ENCODE assay signal across 26 cellular contexts in the genomic region with DNA sequence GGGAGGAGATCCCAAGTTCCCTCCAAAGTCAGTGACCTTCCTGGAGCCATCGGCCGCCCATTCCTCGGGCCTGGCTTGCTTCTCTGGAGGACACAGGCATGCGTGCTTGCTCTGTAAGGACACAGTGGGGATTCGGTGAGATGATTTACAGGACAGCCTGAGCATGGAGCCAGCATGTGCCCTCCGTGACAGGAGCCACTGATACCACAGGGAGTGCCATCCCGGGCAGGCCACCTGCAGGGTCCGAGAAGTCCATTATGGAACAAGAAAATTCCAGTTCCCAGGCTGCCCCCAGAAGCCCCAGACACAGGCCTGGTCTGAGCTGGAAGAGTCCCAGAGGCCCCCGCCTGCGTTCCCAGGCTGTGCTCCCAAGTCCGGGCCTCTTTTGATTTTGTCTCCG. TPM values are rescaled to one million over a fixed set of nuclear protein-coding genes. Genes with fewer than 3 reads are reported as not detected.
"Had no signal": no experiment of that assay in that cellular context is flagged by ENCODE, and none has a peak within 500 bp of the region (broad histone marks: within the 10 kb centered on the region; RNA-seq: fewer than 3 reads in every experiment).

No MANE protein-coding gene starts in this region.

- H3K4me3 ChIP-seq: K562, Peyer's patch, SJSA1 had no signal

- DNase-seq: activated CD4-positive, alpha-beta T cell treated with anti-CD3 and anti-CD28 coated beads for 4 hours; activated CD4-positive, alpha-beta T cell treated with anti-CD3 and anti-CD28 coated beads, Interleukin-2, amount 50 U/mL, for 4 hours; activated CD8-positive, alpha-beta memory T cell treated with anti-CD3 and anti-CD28 coated beads, Interleukin-2, amount 10 ng/mL, durations not matched to agents 7 days and 5 days; activated gamma-delta T cell; activated naive CD4-positive, alpha-beta T cell treated with anti-CD3 and anti-CD28 coated beads for 36 hours; activated T-cell treated with anti-CD3 and anti-CD28 coated beads, Interleukin-2, amount 50 U/mL, for 24 hours; amygdala; Karpas-422; NCI-H1105 treated with DMSO at 0.1 percent for 48 hours; NCI-H1436 treated with DMSO at 0.1 percent for 48 hours; NCI-H187; NCI-H2081; NCI-H510A treated with DMSO at 0.1 percent for 48 hours; NCI-H69; Peyer's patch; SHP77; SW 1271 had no signal

- H3K27ac ChIP-seq: brain microvascular endothelial cell, Peyer's patch, RWPE1, SJSA1 had no signal

- H3K9me3 ChIP-seq: Peyer's patch, SJSA1 had no signal

- H3K9me3 Mint-ChIP-seq: activated naive CD4-positive, alpha-beta T cell treated with anti-CD3 and anti-CD28 coated beads for 36 hours; activated T-cell treated with anti-CD3 and anti-CD28 coated beads, Interleukin-2, amount 50 U/mL, for 24 hours; activated T-helper 1 cell treated with anti-CD3 and anti-CD28 coated beads, Interleukin-12 subunit alpha, Interleukin-12 subunit beta, Interleukin-2, Interleukin-4 antibody, amounts not matched to agents 30 ng/mL and 10 ng/mL and 1 ng/mL, durations not matched to agents 14 hours and 24 hours and 36 hours; T-helper 1 cell treated with Interleukin-12 subunit alpha and Interleukin-12 subunit beta and Interleukin-4 antibody, amounts not matched to agents 30 μg/mL and 1 μg/mL, for 36 hours had no signal

- H3K36me3 ChIP-seq: brain microvascular endothelial cell, Peyer's patch, SJSA1 had no signal

- H3K4me3 Mint-ChIP-seq: activated CD8-positive, alpha-beta memory T cell treated with anti-CD3 and anti-CD28 coated beads, Interleukin-2, amount 10 ng/mL, durations not matched to agents 7 days and 5 days; activated naive CD4-positive, alpha-beta T cell treated with anti-CD3 and anti-CD28 coated beads for 36 hours; activated naive CD8-positive, alpha-beta T cell; activated T-cell treated with anti-CD3 and anti-CD28 coated beads, Interleukin-2, amount 50 U/mL, for 24 hours; activated T-helper 1 cell treated with anti-CD3 and anti-CD28 coated beads, Interleukin-12 subunit alpha, Interleukin-12 subunit beta, Interleukin-2, Interleukin-4 antibody, amounts not matched to agents 30 ng/mL and 10 ng/mL and 1 ng/mL, durations not matched to agents 14 hours and 24 hours and 36 hours; T-helper 1 cell treated with Interleukin-12 subunit alpha and Interleukin-12 subunit beta and Interleukin-4 antibody, amounts not matched to agents 30 μg/mL and 1 μg/mL, for 36 hours had no signal

- H3K27me3 ChIP-seq: brain microvascular endothelial cell, Peyer's patch, SJSA1 had no signal

- H3K36me3 Mint-ChIP-seq: activated CD8-positive, alpha-beta memory T cell treated with anti-CD3 and anti-CD28 coated beads, Interleukin-2, amount 10 ng/mL, durations not matched to agents 7 days and 5 days; activated naive CD8-positive, alpha-beta T cell had no signal

- H3K27me3 Mint-ChIP-seq: activated CD8-positive, alpha-beta memory T cell treated with anti-CD3 and anti-CD28 coated beads, Interleukin-2, amount 10 ng/mL, durations not matched to agents 7 days and 5 days had no signal

- ATAC-seq: activated CD4-positive, CD25-positive, alpha-beta regulatory T cell treated with anti-CD3 and anti-CD28 coated beads, Interleukin-2, amount 50 U/mL, for 24 hours; activated CD8-positive, alpha-beta memory T cell treated with anti-CD3 and anti-CD28 coated beads, Interleukin-2, amount 10 ng/mL, durations not matched to agents 7 days and 5 days; K562; SK-N-SH treated with all-trans-retinoic acid at 6 μM for 48 hours had no signal

- H3K4me1 ChIP-seq: Peyer's patch had no signal

- H3K27ac Mint-ChIP-seq: activated CD8-positive, alpha-beta memory T cell treated with anti-CD3 and anti-CD28 coated beads, Interleukin-2, amount 10 ng/mL, durations not matched to agents 7 days and 5 days; activated naive CD4-positive, alpha-beta T cell treated with anti-CD3 and anti-CD28 coated beads for 36 hours; activated naive CD8-positive, alpha-beta T cell; activated T-cell treated with anti-CD3 and anti-CD28 coated beads, Interleukin-2, amount 50 U/mL, for 24 hours; activated T-helper 1 cell treated with anti-CD3 and anti-CD28 coated beads, Interleukin-12 subunit alpha, Interleukin-12 subunit beta, Interleukin-2, Interleukin-4 antibody, amounts not matched to agents 30 ng/mL and 10 ng/mL and 1 ng/mL, durations not matched to agents 14 hours and 24 hours and 36 hours; T-helper 1 cell treated with Interleukin-12 subunit alpha and Interleukin-12 subunit beta and Interleukin-4 antibody, amounts not matched to agents 30 μg/mL and 1 μg/mL, for 36 hours had no signal

RNA-seq across cellular contexts. Expression of a gene that starts 47.9 kb away (rescaled TPM):
- total RNA-seq: activated CD8-positive, alpha-beta memory T cell treated with anti-CD3 and anti-CD28 coated beads, Interleukin-2, amount 10 ng/mL, durations not matched to agents 7 days and 5 days; activated naive CD4-positive, alpha-beta T cell treated with anti-CD3 and anti-CD28 coated beads for 36 hours; activated T-helper 1 cell treated with anti-CD3 and anti-CD28 coated beads, Interleukin-12 subunit alpha, Interleukin-12 subunit beta, Interleukin-2, Interleukin-4 antibody, amounts not matched to agents 30 ng/mL and 10 ng/mL and 1 ng/mL, durations not matched to agents 14 hours and 24 hours and 36 hours; K562 had no signal

RNA-seq across cellular contexts. Expression of a gene that starts 59.7 kb away (rescaled TPM):
- total RNA-seq: activated CD8-positive, alpha-beta memory T cell treated with anti-CD3 and anti-CD28 coated beads, Interleukin-2, amount 10 ng/mL, durations not matched to agents 7 days and 5 days; activated naive CD4-positive, alpha-beta T cell treated with anti-CD3 and anti-CD28 coated beads for 36 hours; activated T-helper 1 cell treated with anti-CD3 and anti-CD28 coated beads, Interleukin-12 subunit alpha, Interleukin-12 subunit beta, Interleukin-2, Interleukin-4 antibody, amounts not matched to agents 30 ng/mL and 10 ng/mL and 1 ng/mL, durations not matched to agents 14 hours and 24 hours and 36 hours had no signal
